ENCODE assay signal across 12 cellular contexts in genomic region chr6:89118931-89119330, GRCh38. TPM values are rescaled to one million over a fixed set of nuclear protein-coding genes. Genes with fewer than 3 reads are reported as not detected.
DNase-seq lines count a peak whose midpoint lies in the region; ATAC-seq and TF ChIP-seq lines count a peak whose summit lies in the region.
"Had no signal": no experiment of that assay in that cellular context is flagged by ENCODE, and none has a peak within 500 bp of the region (broad histone marks: within the 10 kb centered on the region; RNA-seq: fewer than 3 reads in every experiment).

No MANE protein-coding gene starts in this region.

- 87 to 93% methylated on average over 5 to 8 of the region's 8 CpGs for WGBS in transverse colon (ENCODE audit: low coverage in 1 of 2), 2 donors

- H3K27ac Mint-ChIP-seq in GM23338 = no peak overlapping the region
- H3K27ac Mint-ChIP-seq: activated naive CD4-positive, alpha-beta T cell treated with anti-CD3 and anti-CD28 coated beads, Interleukin-2, amount 50 U/mL, for 72 hours had no signal

- H3K9me3 ChIP-seq in neural cell (ENCODE audit: low read length) (no peaks in the 10 kb centered on the region), transverse colon (no peaks in the 10 kb centered on the region)
- H3K9me3 ChIP-seq: heart right ventricle had no signal

- peaks cover 23% of the 10 kb centered on the region for H3K27me3 Mint-ChIP-seq in GM23338 (ENCODE audit: insufficient read depth, low read depth, poor library complexity)

- H3K4me1 ChIP-seq in GM23338 (ENCODE audit: insufficient read depth) = peaks cover 7% of the 10 kb centered on the region; the same call in 1 of the 2 replicates
- H3K4me1 ChIP-seq in transverse colon = peaks cover 2 to 23% (median 5%) of the 10 kb centered on the region in 4 donors

- intact Hi-C loops in transverse colon (cut with DNase I; ENCODE audit: low total_unique reads) = loop anchor here (10.0 kb wide), 1 partner anchor 134 kb away; no protein-coding TSS in a partner anchor

- H3K4me3 ChIP-seq in GM23338 (no peak overlapping the region), neural cell (ENCODE audit: low read length) (peak overlapping the region; percentile 96), transverse colon (no peak overlapping the region)

- TF ChIP-seq CTCF in GM23338 (conservative IDR thresholded peaks at IDR 0.05; ENCODE audit: low read depth in 2 of 2) (no peak), neural cell (IDR thresholded peaks at IDR 0.05; ENCODE audit: poor library complexity, severe bottlenecking) (no peak), transverse colon (IDR thresholded peaks at IDR 0.05) (no peak)

- DNase-seq in NCI-H345 treated with DMSO at 0.1 percent for 48 hours (lab: John Stamatoyannopoulos, UW; ENCODE audit: unreplicated experiment) (peak; percentile 25), NCI-H345 (lab: John Stamatoyannopoulos, UW) (no peak), GM23338 (ENCODE audit: low spot score) (no peak), cerebellar cortex (ENCODE audit: low spot score) (peak; percentile 58), cerebellar nuclear complex (lab: John Stamatoyannopoulos, UW) (no peak), transverse colon (no peak)
- DNase-seq: heart right ventricle, NCI-H510A treated with DMSO at 0.1 percent for 48 hours, Right ventricle myocardium superior had no signal

- H3K27me3 ChIP-seq in GM23338 (ENCODE audit: insufficient read depth) = peaks cover 56% of the 10 kb centered on the region
- no peaks in the 10 kb centered on the region for H3K27me3 ChIP-seq in neural cell (ENCODE audit: insufficient read depth, low read depth, low read length)
- peaks cover 8% of the 10 kb centered on the region for H3K27me3 ChIP-seq in transverse colon
- H3K27me3 ChIP-seq: heart right ventricle had no signal

- no peaks in the 10 kb centered on the region; the same call in 1 of the 2 replicates for H4K20me1 ChIP-seq in GM23338 (replicated peaks; ENCODE audit: insufficient read depth)
- no peaks in the 10 kb centered on the region for H4K20me1 ChIP-seq in neural cell (ENCODE audit: insufficient read depth)

- H3K4me3 Mint-ChIP-seq in GM23338 = peak overlapping the region; percentile 61

- in situ Hi-C loops in transverse colon (cut with MboI; ENCODE audit: low pct_ligation_motif_present in 1 of 4, low pct_unique_long_range_greater_than_20kb in 1 of 4, low sequenced_read_pairs in 3 of 4) = loop anchor here in 2 of 4 donors (25.0 kb wide), 2 partner anchors 118 to 243 kb away; partner anchors contain the start of gene UBE2J1 (in 1 of the 2)

- no peak for TF ChIP-seq POLR2A in transverse colon (IDR thresholded peaks at IDR 0.05)

- no peaks in the 10 kb centered on the region for H3K9me2 ChIP-seq in GM23338 (ENCODE audit: insufficient read depth)
- no peaks in the 10 kb centered on the region for H3K9me2 ChIP-seq in neural cell (ENCODE audit: insufficient read depth, low read length)

- H3K27ac ChIP-seq in GM23338 (ENCODE audit: low read depth) = no peak overlapping the region
- H3K27ac ChIP-seq in neural cell (ENCODE audit: low read length) = no peak overlapping the region
- H3K27ac ChIP-seq in transverse colon = peak overlapping the region in 1 of 4 donors; percentile 2
- H3K27ac ChIP-seq: heart right ventricle had no signal

- ATAC-seq in GM23338 (no peak), HG03045 (IDR thresholded peaks at IDR 0.05; ENCODE audit: unreplicated experiment) (no peak)
- ATAC-seq: activated naive CD4-positive, alpha-beta T cell treated with anti-CD3 and anti-CD28 coated beads, Interleukin-2, amount 50 U/mL, for 72 hours had no signal

- no peak for TF ChIP-seq RAD21 in neural cell (conservative IDR thresholded peaks at IDR 0.05)

- H3K36me3 Mint-ChIP-seq in GM23338 (ENCODE audit: low read depth) = no peaks in the 10 kb centered on the region; the same call in 2 of the 3 replicates
- H3K36me3 Mint-ChIP-seq: activated naive CD4-positive, alpha-beta T cell treated with anti-CD3 and anti-CD28 coated beads, Interleukin-2, amount 50 U/mL, for 72 hours had no signal

- H3K36me3 ChIP-seq in GM23338 (ENCODE audit: insufficient read depth) = no peaks in the 10 kb centered on the region
- H3K36me3 ChIP-seq in neural cell (ENCODE audit: insufficient read depth, low read length) = no peaks in the 10 kb centered on the region
- H3K36me3 ChIP-seq in transverse colon = no peaks in the 10 kb centered on the region
- H3K36me3 ChIP-seq: heart right ventricle had no signal

- no peak overlapping the region for H3K9ac ChIP-seq in neural cell (ENCODE audit: low read length)

- H3K9me3 Mint-ChIP-seq in GM23338 = no peaks in the 10 kb centered on the region
- H3K9me3 Mint-ChIP-seq: activated naive CD4-positive, alpha-beta T cell treated with anti-CD3 and anti-CD28 coated beads, Interleukin-2, amount 50 U/mL, for 72 hours had no signal

- no peak overlapping the region; the same call in 1 of the 2 replicates for H3K4me2 ChIP-seq in GM23338
- no peak overlapping the region for H3K4me2 ChIP-seq in neural cell (ENCODE audit: low read length)

- no peaks in the 10 kb centered on the region for H3K79me2 ChIP-seq in GM23338 (replicated peaks; ENCODE audit: insufficient read depth)
- peaks cover 21% of the 10 kb centered on the region for H3K79me2 ChIP-seq in neural cell (replicated peaks; ENCODE audit: insufficient read depth, low read length)

- TF ChIP-seq EP300 in neural cell (conservative IDR thresholded peaks at IDR 0.05; ENCODE audit: poor library complexity, severe bottlenecking) = no peak
- TF ChIP-seq EP300 in transverse colon (IDR thresholded peaks at IDR 0.05; ENCODE audit: low read depth) = no peak

- peaks cover 6% of the 10 kb centered on the region for H3K4me1 Mint-ChIP-seq in GM23338

- H3F3A ChIP-seq in GM23338 (replicated peaks; ENCODE audit: low read depth) = peaks cover 9% of the 10 kb centered on the region; the same call in 1 of the 2 replicates
- no peaks in the 10 kb centered on the region for H3F3A ChIP-seq in neural cell (ENCODE audit: insufficient read depth, low read length, poor library complexity, severe bottlenecking)

- H2AFZ ChIP-seq in GM23338 (no peak overlapping the region), neural cell (ENCODE audit: low read depth, low read length) (no peak overlapping the region)

TF ChIP-seq in GM23338, 12 proteins besides CTCF, POLR2A, EP300 and RAD21:
- no peak for TF ChIP-seq JUNB (IDR thresholded peaks at IDR 0.05; ENCODE audit: unreplicated experiment)
- TF ChIP-seq EZH2 (IDR thresholded peaks at IDR 0.05; ENCODE audit: low read depth, unreplicated experiment) = no peak
- TF ChIP-seq ETS1 (IDR thresholded peaks at IDR 0.05) = no peak

TF ChIP-seq in neural cell, 6 proteins besides CTCF, POLR2A, EP300 and RAD21:
- TF ChIP-seq SMC3 (conservative IDR thresholded peaks at IDR 0.05; ENCODE audit: poor library complexity) (no peak), REST (IDR thresholded peaks at IDR 0.05; ENCODE audit: borderline replicate concordance) (no peak), EZH2 (IDR thresholded peaks at IDR 0.05; ENCODE audit: borderline replicate concordance, insufficient read depth, low read length, poor library complexity, severe bottlenecking) (no peak), TAF1 (IDR thresholded peaks at IDR 0.05; ENCODE audit: low read depth) (no peak), MXI1 (conservative IDR thresholded peaks at IDR 0.05; ENCODE audit: poor library complexity, severe bottlenecking) (no peak), POLR2AphosphoS5 (IDR thresholded peaks at IDR 0.05) (no peak)

RNA-seq across cellular contexts. Expression of gene SRSF12, which starts 1.1 kb away (rescaled TPM):
- total RNA-seq in GM23338 (2014; rRNA removed; shearing (Covaris generic)) = 2.6 and 3.6 TPM in 2 replicates
- polyA plus RNA-seq in GM23338 (2016; fragmentation: Nextera tagmentation; extraction: Ambion mirVana) = 2.3 and 3.6 TPM in 2 replicates
- 42.1 and 44.0 TPM in 2 replicates for polyA plus RNA-seq in neural cell
- 66.2 and 73.5 TPM in 2 replicates for polyA minus RNA-seq in neural cell
- total RNA-seq in transverse colon = not detected
- total RNA-seq: Right ventricle myocardium superior had no signal

RNA-seq across cellular contexts. Expression of gene PM20D2, which starts 26.9 kb away (rescaled TPM):
- 10.2 and 13.9 TPM in 2 replicates for total RNA-seq in GM23338 (2014; rRNA removed; shearing (Covaris generic))
- polyA plus RNA-seq in GM23338 (2016; fragmentation: Nextera tagmentation; extraction: Ambion mirVana) (3.4 and 4.4 TPM in 2 replicates), neural cell (27.6 and 28.2 TPM in 2 replicates)
- 19.2 and 20.4 TPM in 2 replicates for polyA minus RNA-seq in neural cell
- total RNA-seq in transverse colon = 10 to 100 TPM in 3 of 4 donors, 1 to 10 TPM in 1; 3.7 to 16.4 (median 12.4) TPM

RNA-seq across cellular contexts. Expression of gene PNRC1, which starts 38.4 kb away (rescaled TPM):
- 38.6 and 40.7 TPM in 2 replicates for total RNA-seq in GM23338 (2014; rRNA removed; shearing (Covaris generic))
- polyA plus RNA-seq in GM23338 (2016; fragmentation: Nextera tagmentation; extraction: Ambion mirVana) (33.7 and 35.0 TPM in 2 replicates), neural cell (17.9 and 22.2 TPM in 2 replicates)
- polyA minus RNA-seq in neural cell = 114 and 131 TPM in 2 replicates
- total RNA-seq in transverse colon = 100 to 1,000 TPM in 3 of 4 donors, 10 to 100 TPM in 1; 99.1 to 281 (median 157) TPM

Comparison
In these comparisons a context has a peak if more than half of its experiments do, and no peak if none do; other contexts are left out.
1. DNase-seq: peak in NCI-H345 treated with DMSO at 0.1 percent for 48 hours (single experiment) and cerebellar cortex (single experiment); none in NCI-H345 (single experiment), GM23338 (single experiment), cerebellar nuclear complex (0 of 2) and transverse colon (single experiment).